Comparison of ENCODE assay signal across 19 cellular contexts in genomic region chr9:117488659-117489058, GRCh38.
A peak's percentile ranks its signal among the peaks of the same experiment; 100 is the strongest.
DNase-seq lines count a peak whose midpoint lies in the region; ATAC-seq, FAIRE-seq and TF ChIP-seq lines count a peak whose summit lies in the region.
"Had no signal": no experiment of that assay in that cellular context is flagged by ENCODE, and none has a peak within 500 bp of the region (broad histone marks: within the 10 kb centered on the region; RNA-seq: fewer than 3 reads in every experiment).

No MANE protein-coding gene starts in this region.

- TF ChIP-seq POLR2A in HepG2 (IDR thresholded peaks at IDR 0.05; ENCODE audit: insufficient read depth in 1 of 2, low read depth in 2 of 2, low read length in 2 of 2): no peak

- no peaks in the 10 kb centered on the region for H3K9me3 Mint-ChIP-seq in natural killer cell
- H3K9me3 Mint-ChIP-seq in natural killer cell treated with Interleukin-12 subunit alpha and Interleukin-12 subunit beta and Interleukin-15 and Interleukin-18, amount 100 ng/mL, for 72 hours: no peaks in the 10 kb centered on the region

- H4K8ac ChIP-seq in neuronal stem cell (ENCODE audit: low read depth, low read length): no peak overlapping the region

- DNase-seq in natural killer cell: no peak
- DNase-seq in natural killer cell treated with Interleukin-12 subunit alpha and Interleukin-12 subunit beta and Interleukin-15 and Interleukin-18, amount 100 ng/mL, for 72 hours (ENCODE audit: low spot score): no peak
- DNase-seq in OCI-M1 (lab: John Stamatoyannopoulos, UW): peak; percentile 16
- no peak for DNase-seq in HepG2 (ENCODE audit: low spot score)
- DNase-seq in neuronal stem cell (ENCODE audit: low spot score): no peak
- no peak for DNase-seq in left lobe of liver (ENCODE audit: low spot score)
- no peak for DNase-seq in left lung
- DNase-seq in right cardiac atrium: no peak
- DNase-seq: BE2C; C1 segment of cervical spinal cord; Caco-2; CD4-positive, CD25-positive, alpha-beta regulatory T cell; CD8-positive, alpha-beta memory T cell; GDM1; GM23248 had no signal

- peaks cover 60% of the 10 kb centered on the region for H3K4me1 ChIP-seq in HepG2 (ENCODE audit: insufficient read depth, low read length)
- peaks cover 0 to 8% of the 10 kb centered on the region in 2 donors for H3K4me1 ChIP-seq in neuronal stem cell (ENCODE audit: control insufficient read depth in 2 of 2, insufficient read depth in 1 of 2, low read depth in 1 of 2, low read length in 2 of 2)
- H3K4me1 ChIP-seq in left lung: no peaks in the 10 kb centered on the region
- peaks cover 2% of the 10 kb centered on the region for H3K4me1 ChIP-seq in right cardiac atrium (ENCODE audit: control insufficient read depth, insufficient read depth, low read length)
- H3K4me1 ChIP-seq: BE2C, HAP-1 had no signal

- H3K23ac ChIP-seq in neuronal stem cell (ENCODE audit: low read depth, low read length, poor library complexity): no peak overlapping the region

- no peaks in the 10 kb centered on the region for H3K9me3 ChIP-seq in HepG2 (ENCODE audit: low read length)
- no peaks in the 10 kb centered on the region for H3K9me3 ChIP-seq in neuronal stem cell (replicated peaks in 1 of 2; ENCODE audit: control insufficient read depth in 2 of 2, insufficient read depth in 1 of 2, low read depth in 1 of 2, low read length in 2 of 2)
- no peaks in the 10 kb centered on the region for H3K9me3 ChIP-seq in left lung
- H3K9me3 ChIP-seq in right cardiac atrium (ENCODE audit: control insufficient read depth, low read length): no peaks in the 10 kb centered on the region
- H3K9me3 ChIP-seq: BE2C, Caco-2, HAP-1 had no signal

- no peak overlapping the region for H2BK5ac ChIP-seq in neuronal stem cell (ENCODE audit: low read length)

- WGBS in HepG2 (ENCODE audit: low lambda C conversion rate): 67% methylated on average over 4 of the region's 4 CpGs
- WGBS in neuronal stem cell (ENCODE audit: extremely low coverage in 2 of 2, insufficient read length in 2 of 2, insufficient replicate concordance in 1 of 2), 2 donors: no CpG with 5 or more reads among the region's 4 CpGs
- 89% methylated on average over 4 of the region's 4 CpGs for WGBS in right cardiac atrium

- peaks cover 0 to 19% of the 10 kb centered on the region in 2 donors for H3K4me1 Mint-ChIP-seq in natural killer cell
- peaks cover 0 to 14% of the 10 kb centered on the region in 2 donors for H3K4me1 Mint-ChIP-seq in natural killer cell treated with Interleukin-12 subunit alpha and Interleukin-12 subunit beta and Interleukin-15 and Interleukin-18, amount 100 ng/mL, for 72 hours (ENCODE audit: low read depth in 2 of 2)
- H3K4me1 Mint-ChIP-seq: CD4-positive, CD25-positive, alpha-beta regulatory T cell; CD8-positive, alpha-beta memory T cell had no signal

- no peaks in the 10 kb centered on the region for H3K27me3 Mint-ChIP-seq in natural killer cell (ENCODE audit: low read depth in 2 of 2)
- H3K27me3 Mint-ChIP-seq in natural killer cell treated with Interleukin-12 subunit alpha and Interleukin-12 subunit beta and Interleukin-15 and Interleukin-18, amount 100 ng/mL, for 72 hours: peaks cover 0 to 5% of the 10 kb centered on the region in 2 donors

- intact Hi-C loops in natural killer cell (cut with micrococcal nuclease): no loop called here
- intact Hi-C loops in HepG2 (cut with micrococcal nuclease; ENCODE audit: unreplicated experiment): loop anchor here (5.0 kb wide), 1 partner anchor 49 kb away; no protein-coding TSS in a partner anchor
- intact Hi-C loops in left lung (cut with DNase I): no loop called here
- intact Hi-C loops in right cardiac atrium (cut with DNase I): no loop called here

- no peak overlapping the region for H3K4ac ChIP-seq in neuronal stem cell (ENCODE audit: low read length)

- H3K79me1 ChIP-seq in neuronal stem cell (ENCODE audit: low read depth, low read length): no peaks in the 10 kb centered on the region

- no peak overlapping the region for H2BK15ac ChIP-seq in neuronal stem cell (ENCODE audit: low read length)

- in situ Hi-C loops in HepG2 (cut with HindIII; ENCODE audit: extremely low pct_ligation_motif_present, low pct_unique_long_range_greater_than_20kb): loop anchor here (5.0 kb wide), 1 partner anchor 64 kb away; no protein-coding TSS in a partner anchor

- no peak for TF ChIP-seq CTCF in natural killer cell (IDR thresholded peaks at IDR 0.05)
- no peak for TF ChIP-seq CTCF in HepG2 (CRISPR knock-in tag; IDR thresholded peaks at IDR 0.05)
- no peak for TF ChIP-seq CTCF in left lung (IDR thresholded peaks at IDR 0.05)

- no TSS peak for BruUV-seq in HepG2 (replicated peaks; lab: Mats Ljungman, UMichigan)

- H3K4me3 ChIP-seq in HepG2 (replicated peaks in 1 of 3; ENCODE audit: insufficient read depth in 1 of 3, low read depth in 2 of 3, low read length in 3 of 3): no peak overlapping the region
- H3K4me3 ChIP-seq in neuronal stem cell (ENCODE audit: low read length in 2 of 2): no peak overlapping the region
- H3K4me3 ChIP-seq in left lung: no peak overlapping the region
- no peak overlapping the region for H3K4me3 ChIP-seq in right cardiac atrium (ENCODE audit: low read length)
- H3K4me3 ChIP-seq: GM23248, HAP-1 had no signal

- H3K18ac ChIP-seq in neuronal stem cell (ENCODE audit: low read length): peak overlapping the region; percentile 29

- H3K4me3 Mint-ChIP-seq in natural killer cell: peak overlapping the region; percentile 50
- no peak overlapping the region for H3K4me3 Mint-ChIP-seq in natural killer cell treated with Interleukin-12 subunit alpha and Interleukin-12 subunit beta and Interleukin-15 and Interleukin-18, amount 100 ng/mL, for 72 hours
- H3K4me3 Mint-ChIP-seq: CD4-positive, CD25-positive, alpha-beta regulatory T cell; CD8-positive, alpha-beta memory T cell had no signal

- H3K27ac ChIP-seq in HepG2 (ENCODE audit: extremely low read length, insufficient read depth, low read length) (peak overlapping the region; percentile 74), neuronal stem cell (replicated peaks; ENCODE audit: low read length) (no peak overlapping the region), left lung (no peak overlapping the region), right cardiac atrium (ENCODE audit: low read length) (no peak overlapping the region)
- H3K27ac ChIP-seq: GM23248 had no signal

- H3K79me2 ChIP-seq in HepG2 (ENCODE audit: insufficient read depth, low read length): no peaks in the 10 kb centered on the region

- H2AFZ ChIP-seq in HepG2 (ENCODE audit: low read length): no peak overlapping the region
- no peak overlapping the region for H2AFZ ChIP-seq in neuronal stem cell (ENCODE audit: low read length)
- H2AFZ ChIP-seq: GM23248 had no signal

- no peak overlapping the region for H4K91ac ChIP-seq in neuronal stem cell (ENCODE audit: low read depth, low read length, poor library complexity)

- no peaks in the 10 kb centered on the region for H3K36me3 Mint-ChIP-seq in natural killer cell
- H3K36me3 Mint-ChIP-seq in natural killer cell treated with Interleukin-12 subunit alpha and Interleukin-12 subunit beta and Interleukin-15 and Interleukin-18, amount 100 ng/mL, for 72 hours: no peaks in the 10 kb centered on the region
- H3K36me3 Mint-ChIP-seq: CD4-positive, CD25-positive, alpha-beta regulatory T cell; CD8-positive, alpha-beta memory T cell had no signal

- CTCF ChIA-PET in HepG2 (lab: Yijun Ruan, JAX; ENCODE audit: low intra/inter-chr PET ratio, low total read pairs): interaction anchor here (1.9 kb wide), 1 partner anchor 68 kb away, joined by 41 read pairs; no protein-coding TSS in a partner anchor

- FAIRE-seq in HepG2 (lab: Jason Lieb, UNC): no peak
- FAIRE-seq: D721Med, GM12892, GM18507 had no signal

- H3K27me3 ChIP-seq in HepG2 (ENCODE audit: control insufficient read depth in 1 of 2, insufficient read depth in 2 of 2, low read length in 2 of 2) (no peaks in the 10 kb centered on the region), neuronal stem cell (ENCODE audit: control insufficient read depth in 3 of 3, insufficient read depth in 3 of 3, low read depth in 1 of 3, low read length in 3 of 3) (peaks cover 0 to 3% (median 0%) of the 10 kb centered on the region in 3 experiments), left lung (peaks cover 0 to 22% of the 10 kb centered on the region in 2 donors), right cardiac atrium (ENCODE audit: control insufficient read depth, insufficient read depth) (no peaks in the 10 kb centered on the region)
- H3K27me3 ChIP-seq: BE2C had no signal

- no peak overlapping the region for H2BK12ac ChIP-seq in neuronal stem cell (ENCODE audit: low read length)

- TF ChIP-seq EP300 in HepG2 (IDR thresholded peaks at IDR 0.05; ENCODE audit: low read depth in 2 of 2, low read length in 2 of 2): no peak
- no peak for TF ChIP-seq EP300 in HepG2 (CRISPR knock-in tag; IDR thresholded peaks at IDR 0.05; ENCODE audit: borderline replicate concordance)

- H3K27ac Mint-ChIP-seq in natural killer cell: peak overlapping the region in 1 of 2 donors; percentile 23
- H3K27ac Mint-ChIP-seq in natural killer cell treated with Interleukin-12 subunit alpha and Interleukin-12 subunit beta and Interleukin-15 and Interleukin-18, amount 100 ng/mL, for 72 hours: peak overlapping the region in 1 of 2 donors; percentile 28
- H3K27ac Mint-ChIP-seq: CD4-positive, CD25-positive, alpha-beta regulatory T cell; CD8-positive, alpha-beta memory T cell had no signal

- H4K20me1 ChIP-seq in HepG2 (ENCODE audit: insufficient read depth, low read length): no peaks in the 10 kb centered on the region

- TF ChIP-seq RAD21 in HepG2 (CRISPR knock-in tag; IDR thresholded peaks at IDR 0.05): no peak

- ATAC-seq in natural killer cell (no peak), HepG2 (no peak), left lobe of liver (no peak), left lung (no peak), right cardiac atrium (no peak)
- ATAC-seq in natural killer cell treated with Interleukin-12 subunit alpha and Interleukin-12 subunit beta and Interleukin-15 and Interleukin-18, amount 100 ng/mL, for 72 hours: no peak

- H3K9ac ChIP-seq in HepG2 (ENCODE audit: insufficient read depth, low read depth, low read length) (no peak overlapping the region), neuronal stem cell (ENCODE audit: low read depth, low read length, poor library complexity) (no peak overlapping the region)
- H3K9ac ChIP-seq: GM23248 had no signal

- H2AK5ac ChIP-seq in neuronal stem cell (ENCODE audit: low read depth, low read length): no peak overlapping the region

- H3K14ac ChIP-seq in neuronal stem cell (ENCODE audit: low read length): no peak overlapping the region

- no peak overlapping the region for H2BK120ac ChIP-seq in neuronal stem cell (ENCODE audit: low read depth, low read length)

- no peaks in the 10 kb centered on the region for H3K36me3 ChIP-seq in HepG2 (replicated peaks in 1 of 2; ENCODE audit: control insufficient read depth in 1 of 2, insufficient read depth in 2 of 2, low read length in 2 of 2)
- H3K36me3 ChIP-seq in neuronal stem cell (replicated peaks in 1 of 2; ENCODE audit: control insufficient read depth in 2 of 2, insufficient read depth in 2 of 2, low read length in 2 of 2): no peaks in the 10 kb centered on the region
- no peaks in the 10 kb centered on the region for H3K36me3 ChIP-seq in left lung
- H3K36me3 ChIP-seq: BE2C, HAP-1 had no signal

- peak overlapping the region; percentile 85; the same call in 1 of the 2 replicates for H3K4me2 ChIP-seq in HepG2 (ENCODE audit: low read depth, low read length)
- no peak overlapping the region for H3K4me2 ChIP-seq in neuronal stem cell (ENCODE audit: insufficient read depth, low read length, poor library complexity, severe bottlenecking)

- POLR2A ChIA-PET in HepG2 (lab: Yijun Ruan, JAX): no interaction called here
